ENCODE assay signal across 15 cellular contexts in the genomic region with DNA sequence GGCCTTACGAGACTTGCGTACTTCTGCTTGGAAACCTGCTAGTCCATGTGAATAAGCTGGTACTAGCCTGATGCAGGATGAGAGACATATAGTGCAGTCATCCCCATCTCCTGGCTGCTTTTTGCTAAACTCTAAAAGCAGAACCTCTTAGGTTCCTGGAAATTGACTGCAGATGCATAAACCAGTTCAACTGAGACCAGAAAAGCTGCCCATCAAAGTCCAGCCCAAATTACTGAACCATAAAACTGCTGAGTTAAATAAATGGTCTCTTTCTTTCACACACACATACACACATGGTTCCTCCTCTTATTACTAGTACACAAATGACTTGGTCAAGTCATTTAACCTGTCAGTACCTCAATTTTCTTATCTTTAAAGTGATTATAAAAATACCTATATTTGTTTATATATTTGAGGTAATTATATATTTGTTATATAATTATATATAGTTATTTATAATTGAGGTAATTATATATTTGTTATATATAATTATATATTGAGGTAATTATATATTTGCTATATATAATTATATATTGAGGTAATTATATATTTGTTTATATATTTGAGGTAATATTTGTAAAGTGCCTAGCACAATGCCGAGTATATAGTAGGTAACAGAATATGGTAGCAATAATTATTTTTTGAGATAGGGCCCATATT. TPM values are rescaled to one million over a fixed set of nuclear protein-coding genes. Genes with fewer than 3 reads are reported as not detected.
DNase-seq lines count a peak whose midpoint lies in the region; ATAC-seq and TF ChIP-seq lines count a peak whose summit lies in the region.
"Had no signal": no experiment of that assay in that cellular context is flagged by ENCODE, and none has a peak within 500 bp of the region (broad histone marks: within the 10 kb centered on the region; RNA-seq: fewer than 3 reads in every experiment).

No MANE protein-coding gene starts in this region.

- DNase-seq in NAMALWA (ENCODE audit: low spot score) (peak; percentile 68), naive B cell (peak; percentile 28), COLO668 (lab: John Stamatoyannopoulos, UW; ENCODE audit: unreplicated experiment) (no peak), NCI-H2029 treated with DMSO at 0.1 percent for 48 hours (lab: John Stamatoyannopoulos, UW) (no peak), omental fat pad (ENCODE audit: low spot score) (no peak)
- DNase-seq in activated T-cell treated with anti-CD3 and anti-CD28 coated beads, Interleukin-2, amount 50 U/mL, for 72 hours, result no peak
- DNase-seq: activated CD8-positive, alpha-beta memory T cell treated with anti-CD3 and anti-CD28 coated beads for 24 hours; activated naive CD8-positive, alpha-beta T cell treated with anti-CD3 and anti-CD28 coated beads, Interleukin-2, amount 10 ng/mL, durations not matched to agents 7 days and 5 days; HCEC 1CT; NCI-H1694; OCI-M1; uterus had no signal

- peaks cover 22 to 28% (median 27%) of the 10 kb centered on the region in 3 donors for H3K4me1 Mint-ChIP-seq in naive B cell
- no peaks in the 10 kb centered on the region for H3K4me1 Mint-ChIP-seq in activated T-cell treated with anti-CD3 and anti-CD28 coated beads, Interleukin-2, amount 50 U/mL, for 72 hours (ENCODE audit: low read depth)
- H3K4me1 Mint-ChIP-seq: activated naive CD8-positive, alpha-beta T cell treated with anti-CD3 and anti-CD28 coated beads, Interleukin-2, amount 10 ng/mL, durations not matched to agents 7 days and 5 days had no signal

- peak overlapping the region in 3 of 6 donors; percentile 34 to 83 (median 69) for H3K27ac Mint-ChIP-seq in naive B cell
- no peak overlapping the region for H3K27ac Mint-ChIP-seq in activated T-cell treated with anti-CD3 and anti-CD28 coated beads, Interleukin-2, amount 50 U/mL, for 72 hours
- H3K27ac Mint-ChIP-seq: activated naive CD8-positive, alpha-beta T cell treated with anti-CD3 and anti-CD28 coated beads, Interleukin-2, amount 10 ng/mL, durations not matched to agents 7 days and 5 days had no signal

- no peaks in the 10 kb centered on the region for H3K27me3 Mint-ChIP-seq in naive B cell
- H3K27me3 Mint-ChIP-seq in activated T-cell treated with anti-CD3 and anti-CD28 coated beads, Interleukin-2, amount 50 U/mL, for 72 hours (ENCODE audit: low read depth), result peaks cover 12% of the 10 kb centered on the region

- ATAC-seq in GM18511 (IDR thresholded peaks at IDR 0.05; ENCODE audit: unreplicated experiment) (peak; percentile 89), GM21737 (IDR thresholded peaks at IDR 0.05; ENCODE audit: unreplicated experiment) (peak; percentile 54), naive B cell (ENCODE audit: low read depth in 2 of 2) (peak; percentile 99 to 100), omental fat pad (ENCODE audit: low FRiP score) (no peak)
- no peak for ATAC-seq in activated T-cell treated with anti-CD3 and anti-CD28 coated beads, Interleukin-2, amount 50 U/mL, for 72 hours (replicated peaks in 1 of 2)

- H3K4me3 Mint-ChIP-seq in naive B cell, result peak overlapping the region in 2 of 8 donors; percentile 30 to 73
- H3K4me3 Mint-ChIP-seq in activated T-cell treated with anti-CD3 and anti-CD28 coated beads, Interleukin-2, amount 50 U/mL, for 72 hours, result no peak overlapping the region
- H3K4me3 Mint-ChIP-seq: activated naive CD8-positive, alpha-beta T cell treated with anti-CD3 and anti-CD28 coated beads, Interleukin-2, amount 10 ng/mL, durations not matched to agents 7 days and 5 days; neural crest cell had no signal

- H3K9me3 Mint-ChIP-seq in naive B cell, result peaks cover 0 to 11% (median 4%) of the 10 kb centered on the region in 7 donors
- H3K9me3 Mint-ChIP-seq in activated T-cell treated with anti-CD3 and anti-CD28 coated beads, Interleukin-2, amount 50 U/mL, for 72 hours, result peaks cover 9 to 11% of the 10 kb centered on the region in 2 donors

- no peak for TF ChIP-seq CTCF in omental fat pad (IDR thresholded peaks at IDR 0.05)

- H3K36me3 Mint-ChIP-seq in naive B cell, result peaks cover 0 to 13% of the 10 kb centered on the region in 2 donors
- peaks cover 0 to 7% of the 10 kb centered on the region in 2 donors for H3K36me3 Mint-ChIP-seq in activated T-cell treated with anti-CD3 and anti-CD28 coated beads, Interleukin-2, amount 50 U/mL, for 72 hours (ENCODE audit: insufficient read depth in 2 of 2)
- H3K36me3 Mint-ChIP-seq: activated naive CD8-positive, alpha-beta T cell treated with anti-CD3 and anti-CD28 coated beads, Interleukin-2, amount 10 ng/mL, durations not matched to agents 7 days and 5 days had no signal

RNA-seq across cellular contexts. Expression of a gene that starts 25.2 kb away (rescaled TPM):
- 10 to 100 TPM; 24.0 to 90.2 (median 79.0) TPM for polyA plus RNA-seq in naive B cell (ENCODE audit: low read depth in 6 of 6)
- 10 to 100 TPM; 36.7 to 42.0 TPM for total RNA-seq in activated T-cell treated with anti-CD3 and anti-CD28 coated beads, Interleukin-2, amount 50 U/mL, for 72 hours
- total RNA-seq in omental fat pad, result 10 to 100 TPM; 31.7 to 49.7 (median 34.3) TPM

Comparison
In these comparisons a context has a peak if more than half of its experiments do, and no peak if none do; other contexts are left out.
1. ATAC-seq: peak in GM18511 (single experiment), GM21737 (single experiment) and naive B cell (2 of 2); none in activated T-cell treated with anti-CD3 and anti-CD28 coated beads, Interleukin-2, amount 50 U/mL, for 72 hours (0 of 2) and omental fat pad (single experiment).
2. DNase-seq: peak in NAMALWA (single experiment) and naive B cell (single experiment); none in activated T-cell treated with anti-CD3 and anti-CD28 coated beads, Interleukin-2, amount 50 U/mL, for 72 hours (0 of 2), COLO668 (single experiment), NCI-H2029 treated with DMSO at 0.1 percent for 48 hours (single experiment) and omental fat pad (single experiment).